Comparison of ENCODE assay signal across 14 cellular contexts in genomic region chrX:2299871-2300270, GRCh38.
"Had no signal": no experiment of that assay in that cellular context is flagged by ENCODE, and none has a peak within 500 bp of the region (broad histone marks: within the 10 kb centered on the region; RNA-seq: fewer than 3 reads in every experiment).

No MANE protein-coding gene starts in this region.

- H3K9me3 ChIP-seq: mucosa of descending colon, thoracic aorta, transverse colon had no signal

- H3K4me3 ChIP-seq: heart right ventricle, mucosa of descending colon, thoracic aorta, transverse colon had no signal

- DNase-seq: cortex of kidney; effector memory CD4-positive, alpha-beta T cell; heart right ventricle; hypothalamus; islet precursor cell; mammary epithelial cell; mucosa of descending colon; naive thymus-derived CD8-positive, alpha-beta T cell; right cardiac atrium; small intestine; stimulated activated CD4-positive, alpha-beta T cell treated with anti-CD3 and anti-CD28 coated beads, Interleukin-12 subunit alpha, Interleukin-12 subunit beta, amount 100 ng/mL, for 4 hours; stimulated activated naive CD8-positive, alpha-beta T cell treated with anti-CD3 and anti-CD28 coated beads, Interleukin-15, Interleukin-2, amounts not matched to agents 100 U/mL and 50 U/mL, for 24 hours; transverse colon had no signal

- H3K36me3 ChIP-seq: heart right ventricle, thoracic aorta, transverse colon had no signal

- H3K27ac ChIP-seq: thoracic aorta, transverse colon had no signal

- H3K4me1 ChIP-seq: transverse colon had no signal

- H3K27me3 ChIP-seq: heart right ventricle, transverse colon had no signal
